ENCODE assay signal across 9 cellular contexts in the genomic region with DNA sequence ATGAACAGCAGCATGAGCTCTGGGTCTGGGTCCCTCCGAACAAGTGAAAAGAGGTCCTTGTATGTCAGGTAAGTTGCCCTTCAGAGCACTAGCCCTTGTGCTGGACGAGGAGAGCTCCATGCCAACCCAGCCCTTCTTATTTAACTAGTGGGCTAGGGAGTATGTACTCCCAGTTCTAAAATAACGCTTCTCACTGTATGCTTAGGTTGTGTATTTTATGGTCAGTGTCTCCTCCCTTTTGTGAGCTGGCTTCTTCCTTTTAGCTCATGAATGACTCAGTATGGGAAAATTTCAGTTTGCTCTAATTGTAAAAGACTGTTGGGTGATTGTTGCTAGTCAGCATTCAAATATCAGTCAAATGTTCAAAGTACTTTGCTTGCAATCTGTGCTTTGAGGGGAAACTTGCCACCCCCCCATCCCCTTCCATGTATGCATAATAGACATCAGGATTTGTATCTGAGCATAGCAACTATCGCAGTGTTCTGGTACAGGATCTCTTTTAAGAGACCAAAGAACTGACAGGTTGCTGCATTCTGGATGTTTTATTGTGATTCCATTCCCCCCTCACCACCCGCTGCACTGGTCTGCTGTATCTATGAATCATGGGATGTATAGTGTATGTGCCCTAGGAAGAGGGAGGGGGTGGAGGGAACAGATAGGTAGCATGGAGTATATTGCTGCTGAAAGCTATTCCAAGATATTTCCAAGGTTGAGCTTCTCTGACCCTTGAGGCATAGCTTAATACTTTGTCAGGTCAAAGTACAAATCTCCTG. TPM values are rescaled to one million over a fixed set of nuclear protein-coding genes. Genes with fewer than 3 reads are reported as not detected.
DNase-seq lines count a peak whose midpoint lies in the region; ATAC-seq lines count a peak whose summit lies in the region.
"Had no signal": no experiment of that assay in that cellular context is flagged by ENCODE, and none has a peak within 500 bp of the region (broad histone marks: within the 10 kb centered on the region; RNA-seq: fewer than 3 reads in every experiment).

No MANE protein-coding gene starts in this region.

- H3K4me1 ChIP-seq in adipocyte (ENCODE audit: control insufficient read depth, insufficient read depth, low read length) (peaks cover 10% of the 10 kb centered on the region), right cardiac atrium (ENCODE audit: control insufficient read depth, insufficient read depth, low read length) (peaks cover 13% of the 10 kb centered on the region)

- H3K27ac ChIP-seq in right cardiac atrium (ENCODE audit: low read length), result peak overlapping the region; percentile 97

- 57% methylated on average over 5 of the region's 5 CpGs for WGBS in right cardiac atrium

- H3K4me3 ChIP-seq in adipocyte (ENCODE audit: low read length) (no peak overlapping the region), right cardiac atrium (ENCODE audit: low read length) (no peak overlapping the region)

- H3K9me3 ChIP-seq in adipocyte (ENCODE audit: control insufficient read depth, low read length) (no peaks in the 10 kb centered on the region), right cardiac atrium (ENCODE audit: control insufficient read depth, low read length) (no peaks in the 10 kb centered on the region)

- intact Hi-C loops in right cardiac atrium (cut with DNase I), result no loop called here

- DNase-seq in HT-29 (ENCODE audit: low spot score) (peak; percentile 51), adipocyte (ENCODE audit: low read depth) (peak; percentile 67), right cardiac atrium (no peak), stromal cell of bone marrow (ENCODE audit: low read depth) (peak; percentile 64), NCI-H187 (lab: John Stamatoyannopoulos, UW) (no peak), AML-193 (lab: John Stamatoyannopoulos, UW) (no peak)
- no peak for DNase-seq in stimulated activated CD4-positive, alpha-beta T cell treated with anti-CD3 and anti-CD28 coated beads, Interleukin-2, amount 100 ng/mL, for 48 hours
- DNase-seq: left cardiac atrium had no signal

- H3K36me3 ChIP-seq in adipocyte (ENCODE audit: control insufficient read depth, insufficient read depth, low read length, severe bottlenecking), result no peaks in the 10 kb centered on the region

- H3K27me3 ChIP-seq in adipocyte (replicated peaks; ENCODE audit: control insufficient read depth, insufficient read depth, low read length), result peaks cover 21% of the 10 kb centered on the region
- H3K27me3 ChIP-seq in right cardiac atrium (ENCODE audit: control insufficient read depth, insufficient read depth), result no peaks in the 10 kb centered on the region

- H3K9ac ChIP-seq in adipocyte (ENCODE audit: low read length), result no peak overlapping the region

- ATAC-seq in right cardiac atrium, result peak in 1 of 2 donors; percentile 31
- no peak for ATAC-seq in GM19397 (IDR thresholded peaks at IDR 0.05; ENCODE audit: unreplicated experiment)

RNA-seq across cellular contexts. Expression of gene DLG3, which starts 34.7 kb away (rescaled TPM):
- 40.8 and 55.6 TPM in 2 replicates for total RNA-seq in HT-29 (2014; rRNA removed; shearing (Covaris generic))
- total RNA-seq in right cardiac atrium, result 10 to 100 TPM; 11.9 to 20.8 (median 15.7) TPM
- polyA plus RNA-seq in right cardiac atrium, result 7.3 TPM

RNA-seq across cellular contexts. Expression of gene GDPD2, which starts 56.3 kb away (rescaled TPM):
- total RNA-seq in HT-29 (2014; rRNA removed; shearing (Covaris generic)), result not detected in 2 replicates
- total RNA-seq in right cardiac atrium, result not detected
- not detected for polyA plus RNA-seq in right cardiac atrium
- total RNA-seq: left cardiac atrium had no signal

Comparison
In these comparisons a context has a peak if more than half of its experiments do, and no peak if none do; other contexts are left out.
1. DNase-seq: peak in HT-29 (single experiment), adipocyte (single experiment) and stromal cell of bone marrow (single experiment); none in right cardiac atrium (0 of 3), NCI-H187 (0 of 2), AML-193 (0 of 2) and stimulated activated CD4-positive, alpha-beta T cell treated with anti-CD3 and anti-CD28 coated beads, Interleukin-2, amount 100 ng/mL, for 48 hours (0 of 2).